ENCODE assay signal across 32 cellular contexts in genomic region chr6:39334039-39334438, GRCh38. TPM values are rescaled to one million over a fixed set of nuclear protein-coding genes. Genes with fewer than 3 reads are reported as not detected.
"Had no signal": no experiment of that assay in that cellular context is flagged by ENCODE, and none has a peak within 500 bp of the region (broad histone marks: within the 10 kb centered on the region; RNA-seq: fewer than 3 reads in every experiment).

No MANE protein-coding gene starts in this region.

- H3K4me2 ChIP-seq: smooth muscle cell had no signal

- H3K4me3 ChIP-seq: ovary, psoas muscle, right lobe of liver, skin epidermis, smooth muscle cell, spleen, suprapubic skin, testis, tibial nerve, upper lobe of left lung, vagina had no signal

- H3K4me1 ChIP-seq: parathyroid adenoma, psoas muscle, right lobe of liver, vagina had no signal

- H3K36me3 Mint-ChIP-seq: naive thymus-derived CD4-positive, alpha-beta T cell; stimulated activated memory B cell treated with anti-CD40 and anti-IgM and Interleukin-4, amounts not matched to agents 10 μg/mL and 1 μg/mL and 100 μg/mL, for 72 hours had no signal

- DNase-seq: naive thymus-derived CD4-positive, alpha-beta T cell; nucleus accumbens; ovary; psoas muscle; right cardiac atrium; right lobe of liver; spleen; stimulated activated CD4-positive, alpha-beta T cell treated with anti-CD3 and anti-CD28 coated beads, Interleukin-12 subunit alpha, Interleukin-12 subunit beta, amount 100 ng/mL, for 4 hours; stimulated activated CD4-positive, alpha-beta T cell treated with anti-CD3 and anti-CD28 coated beads, Interleukin-1b, Interleukin-23, amount 100 ng/mL, for 48 hours; stimulated activated CD4-positive, alpha-beta T cell treated with anti-CD3 and anti-CD28 coated beads, Interleukin-4, amount 100 ng/mL, for 1 hour; stimulated activated CD4-positive, alpha-beta T cell treated with anti-CD3 and anti-CD28 coated beads, Interleukin-4, amount 100 ng/mL, for 4 hours; stimulated activated CD8-positive, alpha-beta memory T cell treated with anti-CD3 and anti-CD28 coated beads, Interleukin-4, amount 100 ng/mL, for 48 hours; stimulated activated naive CD4-positive, alpha-beta T cell; stimulated activated naive CD8-positive, alpha-beta T cell treated with anti-CD3 and anti-CD28 coated beads, Interleukin-15, amount 100 ng/mL, for 72 hours; stimulated activated naive CD8-positive, alpha-beta T cell treated with anti-CD3 and anti-CD28 coated beads, Interleukin-15, Interleukin-2, amounts not matched to agents 100 U/mL and 50 U/mL, for 24 hours; substantia nigra; testis; trophoblast cell; upper lobe of left lung had no signal

- H3K9me3 ChIP-seq: neutrophil, ovary, psoas muscle, right lobe of liver, spleen, suprapubic skin, testis, tibial nerve, upper lobe of left lung, vagina had no signal

- H3K4me3 Mint-ChIP-seq: naive thymus-derived CD4-positive, alpha-beta T cell; nephron; neural crest cell; stimulated activated memory B cell treated with anti-CD40 and anti-IgM and Interleukin-4, amounts not matched to agents 10 μg/mL and 1 μg/mL and 100 μg/mL, for 72 hours; stimulated activated naive CD8-positive, alpha-beta T cell treated with anti-CD3 and anti-CD28 coated beads, Interleukin-15, amount 100 ng/mL, for 72 hours had no signal

- H3K9me3 Mint-ChIP-seq: naive thymus-derived CD4-positive, alpha-beta T cell; nephron; neural crest cell; stimulated activated memory B cell treated with anti-CD40 and anti-IgM and Interleukin-4, amounts not matched to agents 10 μg/mL and 1 μg/mL and 100 μg/mL, for 72 hours; stimulated activated naive CD8-positive, alpha-beta T cell treated with anti-CD3 and anti-CD28 coated beads, Interleukin-15, amount 100 ng/mL, for 72 hours had no signal

- H3K27ac Mint-ChIP-seq: naive thymus-derived CD4-positive, alpha-beta T cell; nephron; stimulated activated memory B cell treated with anti-CD40 and anti-IgM and Interleukin-4, amounts not matched to agents 10 μg/mL and 1 μg/mL and 100 μg/mL, for 72 hours; stimulated activated naive CD8-positive, alpha-beta T cell treated with anti-CD3 and anti-CD28 coated beads, Interleukin-15, amount 100 ng/mL, for 72 hours had no signal

- H3K36me3 ChIP-seq: neutrophil, ovary, right lobe of liver, spleen, suprapubic skin, tibial nerve, upper lobe of left lung, vagina had no signal

- H3K27me3 ChIP-seq: ovary, right lobe of liver, suprapubic skin, testis, tibial nerve, upper lobe of left lung, vagina had no signal

- H3K9ac ChIP-seq: parathyroid adenoma had no signal

- ATAC-seq: naive thymus-derived CD4-positive, alpha-beta T cell; psoas muscle; right lobe of liver; stimulated activated memory B cell treated with anti-CD40 and anti-IgM and Interleukin-4, amounts not matched to agents 10 μg/mL and 1 μg/mL and 100 μg/mL, for 72 hours; stimulated activated naive CD8-positive, alpha-beta T cell treated with anti-CD3 and anti-CD28 coated beads, Interleukin-15, amount 100 ng/mL, for 72 hours; stimulated activated naive CD8-positive, alpha-beta T cell treated with anti-CD3 and anti-CD28 coated beads, Interleukin-15, Interleukin-2, amounts not matched to agents 100 U/mL and 50 U/mL, for 24 hours had no signal

- H3K27ac ChIP-seq: neutrophil, ovary, parathyroid adenoma, psoas muscle, right lobe of liver, skin epidermis, spleen, suprapubic skin, testis, tibial nerve, upper lobe of left lung, vagina had no signal

- H3K79me2 ChIP-seq: parathyroid adenoma had no signal

RNA-seq across cellular contexts. Expression of gene KCNK16, which starts 11.5 kb away (rescaled TPM):
- total RNA-seq: naive thymus-derived CD4-positive, alpha-beta T cell; neural crest cell; omental fat pad; ovary; psoas muscle; renal cortical epithelial cell; right cardiac atrium; right lobe of liver; smooth muscle cell; spleen; suprapubic skin; testis; tibial nerve; upper lobe of left lung; ureter; vagina had no signal
- polyA plus RNA-seq: naive thymus-derived CD4-positive, alpha-beta T cell; ovary; psoas muscle; right cardiac atrium; smooth muscle cell; spleen had no signal

RNA-seq across cellular contexts. Expression of gene KCNK17, which starts 19.8 kb away (rescaled TPM):
- total RNA-seq: psoas muscle, renal cortical epithelial cell, smooth muscle cell, suprapubic skin, ureter, vagina had no signal
- polyA plus RNA-seq: naive thymus-derived CD4-positive, alpha-beta T cell; smooth muscle cell had no signal
